ENCODE assay signal across 13 cellular contexts in the genomic region with DNA sequence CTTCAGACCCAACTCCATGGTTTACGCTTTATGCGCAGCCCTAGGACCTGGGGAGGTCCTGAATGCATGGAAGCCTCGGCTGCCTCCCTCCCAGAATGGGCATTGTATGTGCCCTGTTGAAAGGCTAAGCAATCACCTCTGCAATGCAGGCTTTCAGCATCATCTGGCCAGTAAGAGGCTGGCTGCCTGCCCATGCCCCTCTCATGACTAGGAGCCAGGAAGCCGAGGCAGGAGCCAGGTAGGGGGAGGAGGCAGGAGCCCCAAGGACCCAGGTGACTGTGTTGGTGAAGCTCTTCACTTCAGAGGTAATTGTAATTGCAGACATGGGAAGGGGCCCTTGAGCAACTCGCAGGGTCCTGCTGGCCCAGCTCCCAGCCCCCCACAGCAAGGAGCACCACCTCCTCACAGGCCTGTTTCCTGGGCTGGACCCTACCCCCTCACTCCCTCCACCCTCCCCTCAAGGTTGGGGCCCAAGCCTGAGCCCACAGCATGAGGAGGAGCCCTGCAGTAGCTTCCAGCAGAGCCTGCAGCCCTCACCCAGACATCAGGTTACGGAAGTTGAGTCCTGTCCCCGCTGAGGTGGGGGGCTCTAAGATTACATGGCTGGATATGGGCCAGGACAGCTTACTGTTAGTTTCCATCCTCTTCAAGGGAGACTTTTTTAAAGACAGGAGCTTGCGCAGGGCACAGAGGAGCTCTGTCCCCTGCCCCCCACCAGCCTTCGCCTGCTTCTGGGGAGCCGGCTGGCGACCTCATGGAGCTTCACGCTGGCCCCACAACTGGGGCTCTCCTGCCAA. TPM values are rescaled to one million over a fixed set of nuclear protein-coding genes. Genes with fewer than 3 reads are reported as not detected.
DNase-seq lines count a peak whose midpoint lies in the region; ATAC-seq lines count a peak whose summit lies in the region.
"Had no signal": no experiment of that assay in that cellular context is flagged by ENCODE, and none has a peak within 500 bp of the region (broad histone marks: within the 10 kb centered on the region; RNA-seq: fewer than 3 reads in every experiment).

No MANE protein-coding gene starts in this region.

- no peak overlapping the region for H3K14ac ChIP-seq in neuronal stem cell (ENCODE audit: low read length)

- H3K9me3 ChIP-seq in neuronal stem cell (replicated peaks in 1 of 2; ENCODE audit: control insufficient read depth in 2 of 2, insufficient read depth in 1 of 2, low read depth in 1 of 2, low read length in 2 of 2), result no peaks in the 10 kb centered on the region
- H3K9me3 ChIP-seq: suprapubic skin had no signal

- no peak overlapping the region for H3K18ac ChIP-seq in neuronal stem cell (ENCODE audit: low read length)

- H2BK15ac ChIP-seq in neuronal stem cell (ENCODE audit: low read length), result peak overlapping the region; percentile 70

- no peak overlapping the region for H3K4me2 ChIP-seq in neuronal stem cell (ENCODE audit: insufficient read depth, low read length, poor library complexity, severe bottlenecking)

- no peak for ATAC-seq in GM19023 (IDR thresholded peaks at IDR 0.05; ENCODE audit: unreplicated experiment)
- ATAC-seq: CD8-positive, alpha-beta T cell had no signal

- no peak overlapping the region for H4K91ac ChIP-seq in neuronal stem cell (ENCODE audit: low read depth, low read length, poor library complexity)

- H4K8ac ChIP-seq in neuronal stem cell (ENCODE audit: low read depth, low read length), result no peak overlapping the region

- no peak overlapping the region for H3K9ac ChIP-seq in neuronal stem cell (ENCODE audit: low read depth, low read length, poor library complexity)

- H3K4ac ChIP-seq in neuronal stem cell (ENCODE audit: low read length), result no peak overlapping the region

- H2BK120ac ChIP-seq in neuronal stem cell (ENCODE audit: low read depth, low read length), result no peak overlapping the region

- no peaks in the 10 kb centered on the region for H3K79me1 ChIP-seq in neuronal stem cell (ENCODE audit: low read depth, low read length)

- no peak overlapping the region for H3K23ac ChIP-seq in neuronal stem cell (ENCODE audit: low read depth, low read length, poor library complexity)

- H3K4me3 ChIP-seq in neuronal stem cell (ENCODE audit: low read length in 2 of 2), result no peak overlapping the region
- H3K4me3 ChIP-seq: suprapubic skin had no signal

- H2BK12ac ChIP-seq in neuronal stem cell (ENCODE audit: low read length), result no peak overlapping the region

- no peaks in the 10 kb centered on the region for H3K36me3 ChIP-seq in neuronal stem cell (replicated peaks in 1 of 2; ENCODE audit: control insufficient read depth in 2 of 2, insufficient read depth in 2 of 2, low read length in 2 of 2)
- H3K36me3 ChIP-seq: suprapubic skin had no signal

- DNase-seq in DMS53 treated with DMSO at 0.1 percent for 48 hours (lab: John Stamatoyannopoulos, UW; ENCODE audit: unreplicated experiment) (peak; percentile 96), NCI-H1436 treated with DMSO at 0.1 percent for 48 hours (lab: John Stamatoyannopoulos, UW) (peak; percentile 68), SHP77 treated with DMSO at 0.1 percent for 48 hours (lab: John Stamatoyannopoulos, UW) (peak; percentile 16), neuronal stem cell (ENCODE audit: low spot score) (no peak), epidermal melanocyte (ENCODE audit: insufficient read length, low spot score) (no peak), NCI-H524 treated with DMSO at 0.1 percent for 48 hours (lab: John Stamatoyannopoulos, UW) (no peak)
- DNase-seq: activated naive CD4-positive, alpha-beta T cell treated with anti-CD3 and anti-CD28 coated beads, Interleukin-2, amount 50 U/mL, for 16 hours; central memory CD4-positive, alpha-beta T cell; erythroblast; NCI-H2227 treated with DMSO at 0.1 percent for 48 hours had no signal

- peak overlapping the region; percentile 63 for H2AK5ac ChIP-seq in neuronal stem cell (ENCODE audit: low read depth, low read length)

- WGBS in neuronal stem cell (ENCODE audit: extremely low coverage in 2 of 2, insufficient read length in 2 of 2, insufficient replicate concordance in 1 of 2), 2 donors, result no CpG with 5 or more reads among the region's 12 CpGs

- no peak overlapping the region for H2AFZ ChIP-seq in neuronal stem cell (ENCODE audit: low read length)

- H3K4me1 ChIP-seq in neuronal stem cell (ENCODE audit: control insufficient read depth in 2 of 2, insufficient read depth in 1 of 2, low read depth in 1 of 2, low read length in 2 of 2), result peaks cover 8 to 13% of the 10 kb centered on the region in 2 donors

- H2BK5ac ChIP-seq in neuronal stem cell (ENCODE audit: low read length), result peak overlapping the region; percentile 13

- no peak overlapping the region for H3K27ac ChIP-seq in neuronal stem cell (replicated peaks; ENCODE audit: low read length)
- H3K27ac ChIP-seq: suprapubic skin had no signal

- no peaks in the 10 kb centered on the region for H3K27me3 ChIP-seq in neuronal stem cell (ENCODE audit: control insufficient read depth in 3 of 3, insufficient read depth in 3 of 3, low read depth in 1 of 3, low read length in 3 of 3)

RNA-seq across cellular contexts. Expression of a gene that starts 21.9 kb away (rescaled TPM):
- polyA plus RNA-seq in neuronal stem cell (2013, experiment 1 of 2), result 0.40 TPM
- 0.22 TPM for polyA plus RNA-seq in neuronal stem cell (2013, experiment 2 of 2)

Comparison
In these comparisons a context has a peak if more than half of its experiments do, and no peak if none do; other contexts are left out.
1. DNase-seq: peak in DMS53 treated with DMSO at 0.1 percent for 48 hours (single experiment), NCI-H1436 treated with DMSO at 0.1 percent for 48 hours (single experiment) and SHP77 treated with DMSO at 0.1 percent for 48 hours (single experiment); none in neuronal stem cell (single experiment), epidermal melanocyte (single experiment) and NCI-H524 treated with DMSO at 0.1 percent for 48 hours (single experiment).